Comparison of ENCODE assay signal across 1 cellular context in the genomic region with DNA sequence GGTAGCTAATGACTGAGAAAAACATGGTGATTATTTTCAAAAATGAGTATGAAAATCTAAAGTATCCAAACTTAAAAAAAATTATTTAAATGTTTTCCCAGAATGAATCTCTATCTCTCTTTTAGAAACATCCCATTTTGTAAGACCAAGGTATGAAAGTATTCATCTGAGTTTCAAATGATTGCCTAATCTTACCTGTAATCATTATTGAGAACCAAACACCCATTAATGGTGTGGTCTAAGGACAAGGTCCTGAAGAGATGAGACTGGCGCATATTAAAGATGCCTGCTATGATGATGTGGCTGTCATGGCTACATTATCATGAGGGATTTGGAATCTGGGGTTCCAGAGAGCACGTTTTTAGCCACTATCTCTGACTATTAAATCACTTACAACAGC.
TF ChIP-seq lines count a peak whose summit lies in the region.

No MANE protein-coding gene starts in this region.

TF ChIP-seq in HEK293, 187 proteins besides CTCF, POLR2A, EP300 and RAD21 (continued from another document):
- TF ChIP-seq, protein P1, sequence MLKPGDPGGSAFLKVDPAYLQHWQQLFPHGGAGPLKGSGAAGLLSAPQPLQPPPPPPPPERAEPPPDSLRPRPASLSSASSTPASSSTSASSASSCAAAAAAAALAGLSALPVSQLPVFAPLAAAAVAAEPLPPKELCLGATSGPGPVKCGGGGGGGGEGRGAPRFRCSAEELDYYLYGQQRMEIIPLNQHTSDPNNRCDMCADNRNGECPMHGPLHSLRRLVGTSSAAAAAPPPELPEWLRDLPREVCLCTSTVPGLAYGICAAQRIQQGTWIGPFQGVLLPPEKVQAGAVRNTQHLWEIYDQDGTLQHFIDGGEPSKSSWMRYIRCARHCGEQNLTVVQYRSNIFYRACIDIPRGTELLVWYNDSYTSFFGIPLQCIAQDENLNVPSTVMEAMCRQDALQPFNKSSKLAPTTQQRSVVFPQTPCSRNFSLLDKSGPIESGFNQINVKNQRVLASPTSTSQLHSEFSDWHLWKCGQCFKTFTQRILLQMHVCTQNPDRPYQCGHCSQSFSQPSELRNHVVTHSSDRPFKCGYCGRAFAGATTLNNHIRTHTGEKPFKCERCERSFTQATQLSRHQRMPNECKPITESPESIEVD (tag by site-specific recombination; IDR thresholded peaks at IDR 0.05): no peak
- TF ChIP-seq ZNF76 (tag by site-specific recombination; IDR thresholded peaks at IDR 0.05; ENCODE audit: borderline replicate concordance, low read depth): no peak
- no peak for TF ChIP-seq ZNF157 (tag by site-specific recombination; IDR thresholded peaks at IDR 0.05)
- TF ChIP-seq ZNF23 (tag by site-specific recombination; IDR thresholded peaks at IDR 0.05; ENCODE audit: borderline replicate concordance): no peak
- no peak for TF ChIP-seq TRIM28 (IDR thresholded peaks at IDR 0.05; ENCODE audit: borderline replicate concordance, low read length)
- no peak for TF ChIP-seq ZNF585B (tag by site-specific recombination; IDR thresholded peaks at IDR 0.05)
TF ChIP-seq in HEK293: peak in this region for 0.
